ENCODE assay signal across 8 cellular contexts in genomic region chr6:44456070-44456965, GRCh38.
DNase-seq lines count a peak whose midpoint lies in the region; ATAC-seq and TF ChIP-seq lines count a peak whose summit lies in the region.

No MANE protein-coding gene starts in this region.

- no peaks in the 10 kb centered on the region for H3K4me1 Mint-ChIP-seq in natural killer cell

- H3K4me3 Mint-ChIP-seq in natural killer cell = no peak overlapping the region

- H3K27ac Mint-ChIP-seq in natural killer cell = no peak overlapping the region

- no peaks in the 10 kb centered on the region for H3K9me3 Mint-ChIP-seq in natural killer cell

- intact Hi-C loops in natural killer cell (cut with micrococcal nuclease) = no loop called here

- H3K36me3 Mint-ChIP-seq in natural killer cell = no peaks in the 10 kb centered on the region

- no peak overlapping the region for H3K27ac ChIP-seq in VCaP

- no peaks in the 10 kb centered on the region for H3K27me3 Mint-ChIP-seq in natural killer cell (ENCODE audit: low read depth in 2 of 2)

- DNase-seq in DMS153 (lab: John Stamatoyannopoulos, UW) (peak; percentile 9), NCI-H146 treated with DMSO at 0.1 percent for 48 hours (lab: John Stamatoyannopoulos, UW; ENCODE audit: unreplicated experiment) (peak; percentile 16), epidermal melanocyte (ENCODE audit: insufficient read length, low spot score) (peak; percentile 58), natural killer cell (peak; percentile 28)

- peak; percentile 99 for TF ChIP-seq CTCF in VCaP (conservative IDR thresholded peaks at IDR 0.05)
- peak; percentile 79 for TF ChIP-seq CTCF in natural killer cell (IDR thresholded peaks at IDR 0.05)

- peak; percentile 60 for ATAC-seq in GM21447 (IDR thresholded peaks at IDR 0.05; ENCODE audit: unreplicated experiment)
- ATAC-seq in natural killer cell = peak; percentile 67 to 87 (median 75)
- ATAC-seq in GM19452 (IDR thresholded peaks at IDR 0.05; ENCODE audit: unreplicated experiment) = no peak
- no peak for ATAC-seq in HG02840 (IDR thresholded peaks at IDR 0.05; ENCODE audit: low FRiP score, unreplicated experiment)

Comparison
In these comparisons a context has a peak if more than half of its experiments do, and no peak if none do; other contexts are left out.
1. ATAC-seq: peak in GM21447 (single experiment) and natural killer cell (3 of 3); none in GM19452 (single experiment) and HG02840 (single experiment).
2. Peak in every context shown above with its lines, with median percentiles within 50 percentile points of each other: DNase-seq.